18 cellular contexts compared by ENCODE assay signal in genomic region chr10:48796846-48797245, GRCh38.
"Had no signal": no experiment of that assay in that cellular context is flagged by ENCODE, and none has a peak within 500 bp of the region (broad histone marks: within the 10 kb centered on the region; RNA-seq: fewer than 3 reads in every experiment).

No MANE protein-coding gene starts in this region.

- H3K4me1 Mint-ChIP-seq: nephron progenitor cell had no signal

- H3K27ac Mint-ChIP-seq: nephron progenitor cell had no signal

- H3K36me3 ChIP-seq: heart left ventricle, sigmoid colon, stomach, thoracic aorta, transverse colon had no signal

- H3K4me3 ChIP-seq: heart left ventricle, sigmoid colon, skin epidermis, stomach, thoracic aorta, transverse colon had no signal

- H3K27ac ChIP-seq: sigmoid colon, stomach, thoracic aorta, transverse colon had no signal

- H3K4me3 Mint-ChIP-seq: central memory CD8-positive, alpha-beta T cell; naive thymus-derived CD4-positive, alpha-beta T cell; nephron progenitor cell had no signal

- ATAC-seq: heart left ventricle; naive thymus-derived CD4-positive, alpha-beta T cell had no signal

- H3K27me3 ChIP-seq: heart left ventricle, sigmoid colon, stomach, transverse colon had no signal

- DNase-seq: cortex of kidney; erythroblast; foreskin melanocyte; heart left ventricle; hypothalamus; kidney glomerular epithelial cell; mesendoderm; nephron progenitor cell; posterior cingulate gyrus; sigmoid colon; stimulated activated CD4-positive, alpha-beta T cell treated with anti-CD3 and anti-CD28 coated beads, Interleukin-2, amount 100 ng/mL, for 24 hours; stomach; substantia nigra; transverse colon had no signal

- H3K9me3 ChIP-seq: heart left ventricle, sigmoid colon, stomach, thoracic aorta, transverse colon had no signal
